18 cellular contexts compared by ENCODE assay signal in genomic region chr16:89174055-89174827, GRCh38. TPM values are rescaled to one million over a fixed set of nuclear protein-coding genes. Genes with fewer than 3 reads are reported as not detected.
DNase-seq lines count a peak whose midpoint lies in the region; ATAC-seq and TF ChIP-seq lines count a peak whose summit lies in the region.
"Had no signal": no experiment of that assay in that cellular context is flagged by ENCODE, and none has a peak within 500 bp of the region (broad histone marks: within the 10 kb centered on the region; RNA-seq: fewer than 3 reads in every experiment).

No MANE protein-coding gene starts in this region.

- peaks cover 48% of the 10 kb centered on the region for H3K4me1 ChIP-seq in NT2/D1 (ENCODE audit: insufficient read depth, insufficient read length)
- peaks cover 2% of the 10 kb centered on the region for H3K4me1 ChIP-seq in endodermal cell (ENCODE audit: control insufficient read depth, insufficient read depth, low read length)

- peaks cover 28% of the 10 kb centered on the region for H3K27me3 Mint-ChIP-seq in endodermal cell (ENCODE audit: insufficient read depth)

- H3K9me3 ChIP-seq in NT2/D1 (ENCODE audit: insufficient read depth, low read length) = no peaks in the 10 kb centered on the region
- no peaks in the 10 kb centered on the region for H3K9me3 ChIP-seq in endodermal cell (ENCODE audit: control insufficient read depth, low read length)
- H3K9me3 ChIP-seq: SK-N-SH had no signal

- H3K4me3 ChIP-seq in NT2/D1 (ENCODE audit: insufficient read length, low read depth) (no peak overlapping the region), skeletal muscle cell (ENCODE audit: low read depth, low read length) (peak overlapping the region; percentile 61), endodermal cell (ENCODE audit: low read length) (no peak overlapping the region)
- H3K4me3 ChIP-seq: GM23248 had no signal

- DNase-seq in G401 (ENCODE audit: low spot score) (peak; percentile 28), NT2/D1 (ENCODE audit: low read depth, low spot score) (no peak), left kidney (ENCODE audit: low read depth, low spot score) (peak; percentile 56), skeletal muscle cell (ENCODE audit: low read depth) (no peak), DMS153 treated with DMSO at 0.1 percent for 48 hours (lab: John Stamatoyannopoulos, UW; ENCODE audit: unreplicated experiment) (no peak), endodermal cell (no peak)
- DNase-seq: DND-41, GM23248, NCI-H1092 treated with DMSO at 0.1 percent for 48 hours, NCI-H2081 treated with DMSO at 0.1 percent for 48 hours, NCI-H446 treated with DMSO at 0.1 percent for 48 hours, SHP77, SK-N-SH had no signal

- in situ Hi-C loops in G401 (cut with HindIII; ENCODE audit: low sequenced_read_pairs) = no loop called here

- 87 to 91% methylated on average over 11 to 23 of the region's 23 CpGs for WGBS in endodermal cell (ENCODE audit: insufficient coverage in 1 of 2, insufficient read length in 1 of 2), 2 experiments

- H3K9me3 Mint-ChIP-seq in endodermal cell = no peaks in the 10 kb centered on the region

- H3K9ac ChIP-seq in NT2/D1 (ENCODE audit: insufficient read length, low read depth) (peak overlapping the region; percentile 8), endodermal cell (ENCODE audit: extremely low read depth, low read length, poor library complexity, severe bottlenecking) (no peak overlapping the region)
- H3K9ac ChIP-seq: GM23248, KMS-11, SK-N-SH had no signal

- no peak overlapping the region for H3K27ac Mint-ChIP-seq in endodermal cell

- H3K4me1 Mint-ChIP-seq in endodermal cell = peaks cover 4% of the 10 kb centered on the region

- H3K36me3 ChIP-seq in NT2/D1 (ENCODE audit: insufficient read depth, insufficient read length, low read length) (no peaks in the 10 kb centered on the region), endodermal cell (ENCODE audit: control insufficient read depth, insufficient read depth, low read length) (no peaks in the 10 kb centered on the region)

- H3K27ac ChIP-seq in endodermal cell (ENCODE audit: low read depth, low read length) = no peak overlapping the region
- H3K27ac ChIP-seq: C4-2B, GM23248, KMS-11 had no signal

- H3K36me3 Mint-ChIP-seq in endodermal cell (ENCODE audit: low read depth) = no peaks in the 10 kb centered on the region

- no peak overlapping the region for H3K4me3 Mint-ChIP-seq in endodermal cell

- TF ChIP-seq CTCF in endodermal cell (conservative IDR thresholded peaks at IDR 0.05) = no peak

- H3K27me3 ChIP-seq in NT2/D1 (ENCODE audit: insufficient read depth, insufficient read length) (peaks cover 27% of the 10 kb centered on the region), endodermal cell (ENCODE audit: control insufficient read depth, insufficient read depth, low read length, poor library complexity, severe bottlenecking) (peaks cover 37% of the 10 kb centered on the region)

- ATAC-seq in GM19023 (IDR thresholded peaks at IDR 0.05; ENCODE audit: unreplicated experiment) = no peak
- no peak for ATAC-seq in GM21526 (IDR thresholded peaks at IDR 0.05; ENCODE audit: low FRiP score, unreplicated experiment)

RNA-seq across cellular contexts. Expression of gene CDH15, which starts 2.7 kb away (rescaled TPM):
- 0.37 TPM in 2 replicates for total RNA-seq in G401 (2014; rRNA removed; shearing (Covaris generic))
- total RNA-seq in endodermal cell = under 1 TPM; 0.11 to 0.15 TPM
- 0.89 TPM for polyA plus RNA-seq in endodermal cell (2013, experiment 1 of 2)
- polyA plus RNA-seq in endodermal cell (2013, experiment 2 of 2) = 0.70 TPM
- total RNA-seq: GM23248, MCF 10A had no signal

RNA-seq across cellular contexts. Expression of gene SLC22A31, which starts 26.1 kb away (rescaled TPM):
- total RNA-seq in G401 (2014; rRNA removed; shearing (Covaris generic)) = 0.55 and 1.5 TPM in 2 replicates
- total RNA-seq in endodermal cell = 10 to 100 TPM in 1 of 2 donors, 1 to 10 TPM in 1; 9.7 to 33.9 TPM
- polyA plus RNA-seq in endodermal cell (2013, experiment 1 of 2) = 1.7 TPM
- polyA plus RNA-seq in endodermal cell (2013, experiment 2 of 2) = 1.6 TPM
- total RNA-seq: GM23248, MCF 10A had no signal
- polyA plus RNA-seq: GM23248 had no signal

RNA-seq across cellular contexts. Expression of gene ZNF778, which starts 43.3 kb away (rescaled TPM):
- 8.3 and 23.0 TPM in 2 replicates for total RNA-seq in G401 (2014; rRNA removed; shearing (Covaris generic))
- 10 to 100 TPM; 13.0 to 16.3 TPM for total RNA-seq in endodermal cell
- 12.3 TPM for polyA plus RNA-seq in endodermal cell (2013, experiment 1 of 2)
- polyA plus RNA-seq in endodermal cell (2013, experiment 2 of 2) = 12.5 TPM

Comparison
In these comparisons a context has a peak if more than half of its experiments do, and no peak if none do; other contexts are left out.
1. DNase-seq: peak in G401 (single experiment) and left kidney (single experiment); none in NT2/D1 (single experiment), skeletal muscle cell (single experiment), DMS153 treated with DMSO at 0.1 percent for 48 hours (single experiment) and endodermal cell (single experiment).